ENCODE assay signal across 17 cellular contexts in the genomic region with DNA sequence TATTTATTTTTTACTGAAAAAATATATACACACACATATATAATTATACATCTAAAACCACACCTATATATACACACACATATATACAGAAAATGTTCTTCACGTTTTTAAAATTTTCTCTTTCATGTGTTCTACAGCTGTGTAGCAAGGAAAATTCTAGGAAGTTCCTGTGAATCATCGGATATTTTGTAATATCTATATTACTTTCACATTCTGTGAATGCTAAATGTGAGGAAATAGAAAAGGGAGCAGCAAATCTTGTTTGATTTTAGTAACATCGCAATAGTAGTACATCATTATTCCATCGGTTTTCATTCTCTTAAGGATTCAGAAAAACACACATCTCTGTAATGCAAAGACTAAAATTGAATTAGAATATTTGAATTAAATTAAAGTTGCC.
"Had no signal": no experiment of that assay in that cellular context is flagged by ENCODE, and none has a peak within 500 bp of the region (broad histone marks: within the 10 kb centered on the region; RNA-seq: fewer than 3 reads in every experiment).

No MANE protein-coding gene starts in this region.

- H3K4me1 ChIP-seq: uterus had no signal

- H3K27me3 ChIP-seq: thyroid gland, uterus had no signal

- H3K4me3 ChIP-seq: thyroid gland, uterus had no signal

- ATAC-seq: activated CD8-positive, alpha-beta T cell treated with anti-CD3 and anti-CD28 coated beads, Interleukin-2, amount 10 ng/mL, durations not matched to agents 7 days and 5 days; natural killer cell treated with Interleukin-12 subunit alpha and Interleukin-12 subunit beta and Interleukin-15 and Interleukin-18, amount 100 ng/mL, for 72 hours; stimulated activated naive B cell treated with anti-CD40 and anti-IgM and Interleukin-4, amounts not matched to agents 10 μg/mL and 1 μg/mL and 100 μg/mL, for 72 hours had no signal

- H3K36me3 ChIP-seq: thyroid gland, uterus had no signal

- H3K9me3 ChIP-seq: thyroid gland, uterus had no signal

- H3K27ac ChIP-seq: epithelial cell of prostate, thyroid gland, uterus had no signal

- DNase-seq: activated CD4-positive, alpha-beta T cell treated with anti-CD3 and anti-CD28 coated beads, Interleukin-2, amount 10 ng/mL, durations not matched to agents 24 days and 14 days; activated CD4-positive, CD25-positive, alpha-beta regulatory T cell; activated CD8-positive, alpha-beta memory T cell treated with anti-CD3 and anti-CD28 coated beads, Interleukin-2, amount 50 U/mL, for 48 hours; activated CD8-positive, alpha-beta T cell treated with anti-CD3 and anti-CD28 coated beads, Interleukin-2, amount 10 ng/mL, durations not matched to agents 7 days and 5 days; activated gamma-delta T cell treated with Interleukin-2 at 50 U/mL for 16 hours; cerebellar nuclear complex; effector memory CD4-positive, alpha-beta T cell; glutamatergic neuron; kidney glomerular epithelial cell; mesendoderm; stimulated activated CD4-positive, alpha-beta T cell treated with anti-CD3 and anti-CD28 coated beads, Interleukin-12 subunit alpha, Interleukin-12 subunit beta, amount 100 ng/mL, for 4 hours; stimulated activated naive B cell treated with anti-CD40 and anti-IgM and Interleukin-4, amounts not matched to agents 10 μg/mL and 1 μg/mL and 100 μg/mL, for 72 hours; T-helper 2 cell; thyroid gland; uterus had no signal
